4 cellular contexts compared by ENCODE assay signal in genomic region chr15:65347756-65348155, GRCh38. TPM values are rescaled to one million over a fixed set of nuclear protein-coding genes. Genes with fewer than 3 reads are reported as not detected.
"Had no signal": no experiment of that assay in that cellular context is flagged by ENCODE, and none has a peak within 500 bp of the region (broad histone marks: within the 10 kb centered on the region; RNA-seq: fewer than 3 reads in every experiment).

No MANE protein-coding gene starts in this region.

RNA-seq across cellular contexts. Expression of gene IGDCC3, which starts 30.0 kb away (rescaled TPM):
- total RNA-seq: LHCN-M2, M059J, MCF 10A, NCI-H460 had no signal

RNA-seq across cellular contexts. Expression of gene RNU5B-1, which starts 43.3 kb away (rescaled TPM):
- total RNA-seq: LHCN-M2, M059J, MCF 10A, NCI-H460 had no signal

RNA-seq across cellular contexts. Expression of gene RNU5A-1, which starts 51.9 kb away (rescaled TPM):
- total RNA-seq: LHCN-M2, M059J, MCF 10A, NCI-H460 had no signal
